ENCODE assay signal across 10 cellular contexts in genomic region chr20:62117658-62118057, GRCh38. TPM values are rescaled to one million over a fixed set of nuclear protein-coding genes. Genes with fewer than 3 reads are reported as not detected.
DNase-seq lines count a peak whose midpoint lies in the region; ATAC-seq and TF ChIP-seq lines count a peak whose summit lies in the region.
"Had no signal": no experiment of that assay in that cellular context is flagged by ENCODE, and none has a peak within 500 bp of the region (broad histone marks: within the 10 kb centered on the region; RNA-seq: fewer than 3 reads in every experiment).

No MANE protein-coding gene starts in this region.

- no peak for ATAC-seq in activated T-cell treated with anti-CD3 and anti-CD28 coated beads, Interleukin-2, amount 50 U/mL, for 4 hours
- ATAC-seq in mucosa of descending colon: no peak
- ATAC-seq in GM18505 (IDR thresholded peaks at IDR 0.05; ENCODE audit: unreplicated experiment): no peak
- no peak for ATAC-seq in GM19397 (IDR thresholded peaks at IDR 0.05; ENCODE audit: unreplicated experiment)

- TF ChIP-seq EP300 in stomach (IDR thresholded peaks at IDR 0.05): no peak

- intact Hi-C loops in mucosa of descending colon (cut with DNase I, micrococcal nuclease): no loop called here
- intact Hi-C loops in stomach (cut with DNase I; ENCODE audit: low total_unique reads): no loop called here

- peaks cover 30% of the 10 kb centered on the region for H3K4me1 Mint-ChIP-seq in activated T-cell treated with anti-CD3 and anti-CD28 coated beads, Interleukin-2, amount 50 U/mL, for 4 hours (ENCODE audit: low read depth)

- peak overlapping the region; percentile 11 for H3K4me3 Mint-ChIP-seq in activated T-cell treated with anti-CD3 and anti-CD28 coated beads, Interleukin-2, amount 50 U/mL, for 4 hours

- no peak overlapping the region for H3K4me3 ChIP-seq in mucosa of descending colon
- no peak overlapping the region for H3K4me3 ChIP-seq in stomach

- no peak for TF ChIP-seq CTCF in mucosa of descending colon (IDR thresholded peaks at IDR 0.05)
- no peak for TF ChIP-seq CTCF in stomach (IDR thresholded peaks at IDR 0.05)

- H3K27me3 Mint-ChIP-seq in activated T-cell treated with anti-CD3 and anti-CD28 coated beads, Interleukin-2, amount 50 U/mL, for 4 hours (ENCODE audit: low read depth): no peaks in the 10 kb centered on the region

- peaks cover 0 to 71% (median 32%) of the 10 kb centered on the region in 3 donors for H3K27me3 ChIP-seq in stomach

- DNase-seq in activated T-cell treated with anti-CD3 and anti-CD28 coated beads for 1 hour (ENCODE audit: low read depth): peak; percentile 42
- no peak for DNase-seq in activated T-cell treated with anti-CD3 and anti-CD28 coated beads for 4 hours
- DNase-seq in activated T-cell treated with anti-CD3 and anti-CD28 coated beads, Interleukin-2, amount 50 U/mL, for 4 hours: peak; percentile 56
- peak; percentile 44 to 82 (median 69) for DNase-seq in mucosa of descending colon
- peak; percentile 49 for DNase-seq in stomach
- no peak for DNase-seq in NCI-H1417 treated with DMSO at 0.1 percent for 48 hours (lab: John Stamatoyannopoulos, UW)
- DNase-seq: dermis blood vessel endothelial cell had no signal

- no peaks in the 10 kb centered on the region for H3K36me3 ChIP-seq in mucosa of descending colon (ENCODE audit: low read depth)
- H3K36me3 ChIP-seq in stomach: no peaks in the 10 kb centered on the region

- H3K9me3 Mint-ChIP-seq in activated T-cell treated with anti-CD3 and anti-CD28 coated beads, Interleukin-2, amount 50 U/mL, for 4 hours: peaks cover 8% of the 10 kb centered on the region

- 31 to 45% (median 39%) methylated on average over 15 of the region's 15 CpGs for WGBS in stomach, 5 donors

- H3K4me1 ChIP-seq in mucosa of descending colon (ENCODE audit: low read depth) (no peaks in the 10 kb centered on the region), stomach (peaks cover 5 to 14% (median 7%) of the 10 kb centered on the region in 4 donors)
- H3K4me1 ChIP-seq: parathyroid adenoma had no signal

- no peak overlapping the region for H3K27ac ChIP-seq in stomach
- H3K27ac ChIP-seq: parathyroid adenoma had no signal

- TF ChIP-seq POLR2A in stomach (IDR thresholded peaks at IDR 0.05) (no peak), GM18505 (IDR thresholded peaks at IDR 0.05; ENCODE audit: borderline replicate concordance, extremely low read depth, insufficient read depth, insufficient read length) (no peak)

- peaks cover 4% of the 10 kb centered on the region for H3K9me3 ChIP-seq in mucosa of descending colon
- H3K9me3 ChIP-seq in stomach: peaks cover 3 to 29% (median 24%) of the 10 kb centered on the region in 4 donors

- no peaks in the 10 kb centered on the region for H3K36me3 Mint-ChIP-seq in activated T-cell treated with anti-CD3 and anti-CD28 coated beads, Interleukin-2, amount 50 U/mL, for 4 hours (ENCODE audit: insufficient read depth)

RNA-seq across cellular contexts. Expression of gene LSM14B, which starts 4.6 kb away (rescaled TPM):
- 10 to 100 TPM; 35.2 to 41.3 (median 40.9) TPM for total RNA-seq in activated T-cell treated with anti-CD3 and anti-CD28 coated beads, Interleukin-2, amount 50 U/mL, for 4 hours
- total RNA-seq in mucosa of descending colon (10 to 100 TPM; 33.5 to 49.1 (median 36.1) TPM), stomach (10 to 100 TPM in 4 of 5 donors, under 1 TPM in 1; 0.58 to 27.2 (median 15.6) TPM)
- polyA plus RNA-seq in stomach: 10 to 100 TPM; 14.1 to 18.0 (median 14.9) TPM

RNA-seq across cellular contexts. Expression of gene PSMA7, which starts 25.5 kb away (rescaled TPM):
- total RNA-seq in activated T-cell treated with anti-CD3 and anti-CD28 coated beads, Interleukin-2, amount 50 U/mL, for 4 hours: 100 to 1,000 TPM; 651 to 699 (median 689) TPM
- total RNA-seq in mucosa of descending colon (100 to 1,000 TPM; 129 to 197 (median 194) TPM), stomach (100 to 1,000 TPM; 119 to 202 (median 140) TPM)
- polyA plus RNA-seq in stomach: 100 to 1,000 TPM; 245 to 280 (median 247) TPM

RNA-seq across cellular contexts. Expression of gene SS18L1, which starts 25.9 kb away (rescaled TPM):
- 10 to 100 TPM; 14.4 to 16.1 (median 14.5) TPM for total RNA-seq in activated T-cell treated with anti-CD3 and anti-CD28 coated beads, Interleukin-2, amount 50 U/mL, for 4 hours
- total RNA-seq in mucosa of descending colon (10 to 100 TPM; 13.2 to 16.0 (median 14.4) TPM), stomach (10 to 100 TPM in 3 of 5 donors, 1 to 10 TPM in 2; 5.8 to 34.8 (median 13.0) TPM)
- polyA plus RNA-seq in stomach: 1 to 10 TPM; 5.5 to 9.6 (median 6.1) TPM

RNA-seq across cellular contexts. Expression of gene TAF4, which starts 52.0 kb away (rescaled TPM):
- 10 to 100 TPM; 26.4 to 31.1 (median 27.0) TPM for total RNA-seq in activated T-cell treated with anti-CD3 and anti-CD28 coated beads, Interleukin-2, amount 50 U/mL, for 4 hours
- total RNA-seq in mucosa of descending colon (10 to 100 TPM; 23.8 to 28.3 (median 27.5) TPM), stomach (10 to 100 TPM in 4 of 5 donors, 1 to 10 TPM in 1; 9.5 to 33.9 (median 22.6) TPM)
- polyA plus RNA-seq in stomach: 1 to 10 TPM; 3.2 to 4.3 (median 3.8) TPM

Comparison
In these comparisons a context has a peak if more than half of its experiments do, and no peak if none do; other contexts are left out.
1. DNase-seq: peak in activated T-cell treated with anti-CD3 and anti-CD28 coated beads for 1 hour (single experiment), activated T-cell treated with anti-CD3 and anti-CD28 coated beads, Interleukin-2, amount 50 U/mL, for 4 hours (single experiment), mucosa of descending colon (3 of 3) and stomach (single experiment); none in activated T-cell treated with anti-CD3 and anti-CD28 coated beads for 4 hours (single experiment) and NCI-H1417 treated with DMSO at 0.1 percent for 48 hours (single experiment).